32 cellular contexts compared by ENCODE assay signal in genomic region chr22:25878933-25879332, GRCh38.
DNase-seq lines count a peak whose midpoint lies in the region; ATAC-seq and TF ChIP-seq lines count a peak whose summit lies in the region.
"Had no signal": no experiment of that assay in that cellular context is flagged by ENCODE, and none has a peak within 500 bp of the region (broad histone marks: within the 10 kb centered on the region; RNA-seq: fewer than 3 reads in every experiment).

No MANE protein-coding gene starts in this region.

- no peaks in the 10 kb centered on the region for H3K4me1 ChIP-seq in mucosa of descending colon (ENCODE audit: low read depth)
- H3K4me1 ChIP-seq: A549, esophagus muscularis mucosa, testis had no signal

- H3K36me3 ChIP-seq in mucosa of descending colon (ENCODE audit: low read depth): no peaks in the 10 kb centered on the region
- H3K36me3 ChIP-seq: MG63 had no signal

- H3K9me3 Mint-ChIP-seq in immature natural killer cell: no peaks in the 10 kb centered on the region
- H3K9me3 Mint-ChIP-seq in effector memory CD8-positive, alpha-beta T cell: no peaks in the 10 kb centered on the region
- no peaks in the 10 kb centered on the region for H3K9me3 Mint-ChIP-seq in activated CD4-positive, alpha-beta memory T cell treated with anti-CD3 and anti-CD28 coated beads for 36 hours
- H3K9me3 Mint-ChIP-seq: activated naive CD4-positive, alpha-beta T cell treated with anti-CD3 and anti-CD28 coated beads, Interleukin-2, amount 10 ng/mL, durations not matched to agents 7 days and 5 days; activated T-helper 17 cell treated with anti-CD3 and anti-CD28 coated beads, Interleukin-2, amount 50 U/mL, for 72 hours; brain; CD4-positive, CD25-positive, alpha-beta regulatory T cell; naive B cell; stimulated activated naive CD8-positive, alpha-beta T cell treated with anti-CD3 and anti-CD28 coated beads, Interleukin-15, Interleukin-2, amounts not matched to agents 100 ng/mL and 50 ng/mL, for 24 hours had no signal

- H3K27ac Mint-ChIP-seq in immature natural killer cell: no peak overlapping the region
- no peak overlapping the region for H3K27ac Mint-ChIP-seq in effector memory CD8-positive, alpha-beta T cell
- H3K27ac Mint-ChIP-seq in activated CD4-positive, alpha-beta memory T cell treated with anti-CD3 and anti-CD28 coated beads for 36 hours: no peak overlapping the region
- H3K27ac Mint-ChIP-seq: activated CD8-positive, alpha-beta T cell treated with anti-CD3 and anti-CD28 coated beads, Interleukin-2, amount 10 ng/mL, durations not matched to agents 7 days and 5 days; activated naive CD4-positive, alpha-beta T cell treated with anti-CD3 and anti-CD28 coated beads, Interleukin-2, amount 10 ng/mL, durations not matched to agents 7 days and 5 days; activated T-helper 17 cell treated with anti-CD3 and anti-CD28 coated beads, Interleukin-2, amount 50 U/mL, for 72 hours; brain; CD4-positive, CD25-positive, alpha-beta regulatory T cell; naive B cell; stimulated activated naive CD8-positive, alpha-beta T cell treated with anti-CD3 and anti-CD28 coated beads, Interleukin-15, Interleukin-2, amounts not matched to agents 100 ng/mL and 50 ng/mL, for 24 hours had no signal

- POLR2A ChIA-PET in activated CD4-positive, alpha-beta memory T cell treated with anti-CD3 and anti-CD28 coated beads for 36 hours (lab: Charles Lee): no interaction called here

- CTCF ChIA-PET in activated CD4-positive, alpha-beta memory T cell treated with anti-CD3 and anti-CD28 coated beads for 36 hours (lab: Charles Lee): no interaction called here

- peak; percentile 32 to 82 for DNase-seq in NCI-H2081 (lab: John Stamatoyannopoulos, UW)
- DNase-seq in NCI-H2081 treated with DMSO at 0.1 percent for 48 hours (lab: John Stamatoyannopoulos, UW): no peak
- peak; percentile 5 to 68 (median 9) for DNase-seq in NCI-H1417 (lab: John Stamatoyannopoulos, UW)
- DNase-seq in NCI-H345 (lab: John Stamatoyannopoulos, UW): peak; percentile 46
- DNase-seq in mucosa of descending colon: no peak
- DNase-seq in immature natural killer cell: no peak
- DNase-seq in effector memory CD8-positive, alpha-beta T cell: no peak
- DNase-seq in activated CD4-positive, alpha-beta memory T cell treated with anti-CD3 and anti-CD28 coated beads for 36 hours: no peak
- DNase-seq: activated CD8-positive, alpha-beta T cell treated with anti-CD3 and anti-CD28 coated beads, Interleukin-2, amount 10 ng/mL, durations not matched to agents 7 days and 5 days; activated naive CD4-positive, alpha-beta T cell treated with anti-CD3 and anti-CD28 coated beads, Interleukin-2, amount 10 ng/mL, durations not matched to agents 7 days and 5 days; amniotic stem cell; CD4-positive, CD25-positive, alpha-beta regulatory T cell; cerebellar nuclear complex; dermis blood vessel endothelial cell; foreskin fibroblast; head of caudate nucleus; KG1; kidney; MG63; naive B cell; NCI-H187 treated with DMSO at 0.1 percent for 48 hours; NCI-H524 treated with DMSO at 0.1 percent for 48 hours; stimulated activated CD4-positive, alpha-beta T cell treated with anti-CD3 and anti-CD28 coated beads, Interleukin-1b, Interleukin-23, amount 100 ng/mL, for 48 hours; SW 1271; T-helper 9 cell; testis had no signal

- no peaks in the 10 kb centered on the region for H3K4me1 Mint-ChIP-seq in immature natural killer cell
- no peaks in the 10 kb centered on the region for H3K4me1 Mint-ChIP-seq in effector memory CD8-positive, alpha-beta T cell (ENCODE audit: low read depth in 2 of 2)
- no peaks in the 10 kb centered on the region for H3K4me1 Mint-ChIP-seq in activated CD4-positive, alpha-beta memory T cell treated with anti-CD3 and anti-CD28 coated beads for 36 hours (ENCODE audit: low read depth)
- H3K4me1 Mint-ChIP-seq: activated naive CD4-positive, alpha-beta T cell treated with anti-CD3 and anti-CD28 coated beads, Interleukin-2, amount 10 ng/mL, durations not matched to agents 7 days and 5 days; activated T-helper 17 cell treated with anti-CD3 and anti-CD28 coated beads, Interleukin-2, amount 50 U/mL, for 72 hours; CD4-positive, CD25-positive, alpha-beta regulatory T cell; naive B cell had no signal

- peak; percentile 29 for ATAC-seq in mucosa of descending colon
- no peak for ATAC-seq in effector memory CD8-positive, alpha-beta T cell (replicated peaks)
- ATAC-seq: A549; activated CD8-positive, alpha-beta T cell treated with anti-CD3 and anti-CD28 coated beads, Interleukin-2, amount 10 ng/mL, durations not matched to agents 7 days and 5 days; activated T-helper 17 cell treated with anti-CD3 and anti-CD28 coated beads, Interleukin-2, amount 50 U/mL, for 72 hours had no signal

- H3K4me3 ChIP-seq in mucosa of descending colon: no peak overlapping the region
- H3K4me3 ChIP-seq: A549, esophagus muscularis mucosa, MG63, smooth muscle cell, testis had no signal

- H3K36me3 Mint-ChIP-seq in immature natural killer cell: no peaks in the 10 kb centered on the region
- H3K36me3 Mint-ChIP-seq in effector memory CD8-positive, alpha-beta T cell (ENCODE audit: insufficient read depth): peaks cover 3% of the 10 kb centered on the region
- H3K36me3 Mint-ChIP-seq in activated CD4-positive, alpha-beta memory T cell treated with anti-CD3 and anti-CD28 coated beads for 36 hours: no peaks in the 10 kb centered on the region
- H3K36me3 Mint-ChIP-seq: activated naive CD4-positive, alpha-beta T cell treated with anti-CD3 and anti-CD28 coated beads, Interleukin-2, amount 10 ng/mL, durations not matched to agents 7 days and 5 days; brain; CD4-positive, CD25-positive, alpha-beta regulatory T cell; naive B cell had no signal

- peaks cover 1 to 15% (median 2%) of the 10 kb centered on the region in 3 donors for H3K27me3 Mint-ChIP-seq in immature natural killer cell (ENCODE audit: low read depth in 3 of 3)
- peaks cover 22 to 42% of the 10 kb centered on the region in 2 donors for H3K27me3 Mint-ChIP-seq in effector memory CD8-positive, alpha-beta T cell
- peaks cover 4% of the 10 kb centered on the region for H3K27me3 Mint-ChIP-seq in activated CD4-positive, alpha-beta memory T cell treated with anti-CD3 and anti-CD28 coated beads for 36 hours

- no peak for TF ChIP-seq CTCF in mucosa of descending colon (IDR thresholded peaks at IDR 0.05)

- intact Hi-C loops in mucosa of descending colon (cut with DNase I, micrococcal nuclease): no loop called here
- intact Hi-C loops in activated CD4-positive, alpha-beta memory T cell treated with anti-CD3 and anti-CD28 coated beads for 36 hours (cut with micrococcal nuclease): no loop called here

- no peak overlapping the region for H3K4me3 Mint-ChIP-seq in immature natural killer cell
- no peak overlapping the region for H3K4me3 Mint-ChIP-seq in effector memory CD8-positive, alpha-beta T cell
- no peak overlapping the region for H3K4me3 Mint-ChIP-seq in activated CD4-positive, alpha-beta memory T cell treated with anti-CD3 and anti-CD28 coated beads for 36 hours
- H3K4me3 Mint-ChIP-seq: activated CD8-positive, alpha-beta T cell treated with anti-CD3 and anti-CD28 coated beads, Interleukin-2, amount 10 ng/mL, durations not matched to agents 7 days and 5 days; activated naive CD4-positive, alpha-beta T cell treated with anti-CD3 and anti-CD28 coated beads, Interleukin-2, amount 10 ng/mL, durations not matched to agents 7 days and 5 days; activated T-helper 17 cell treated with anti-CD3 and anti-CD28 coated beads, Interleukin-2, amount 50 U/mL, for 72 hours; brain; CD4-positive, CD25-positive, alpha-beta regulatory T cell; naive B cell; stimulated activated naive CD8-positive, alpha-beta T cell treated with anti-CD3 and anti-CD28 coated beads, Interleukin-15, Interleukin-2, amounts not matched to agents 100 ng/mL and 50 ng/mL, for 24 hours had no signal

- H3K9me3 ChIP-seq in mucosa of descending colon: no peaks in the 10 kb centered on the region
- H3K9me3 ChIP-seq: A549, esophagus muscularis mucosa, MG63, testis had no signal

Comparison
In these comparisons a context has a peak if more than half of its experiments do, and no peak if none do; other contexts are left out.
1. DNase-seq: peak in NCI-H2081 (2 of 2), NCI-H1417 (3 of 3) and NCI-H345 (single experiment); none in NCI-H2081 treated with DMSO at 0.1 percent for 48 hours (single experiment), mucosa of descending colon (0 of 3), immature natural killer cell (0 of 3), effector memory CD8-positive, alpha-beta T cell (0 of 3) and activated CD4-positive, alpha-beta memory T cell treated with anti-CD3 and anti-CD28 coated beads for 36 hours (single experiment).